8 cellular contexts compared by ENCODE assay signal in genomic region chr15:99732711-99733267, GRCh38. TPM values are rescaled to one million over a fixed set of nuclear protein-coding genes. Genes with fewer than 3 reads are reported as not detected.
DNase-seq lines count a peak whose midpoint lies in the region; ATAC-seq and TF ChIP-seq lines count a peak whose summit lies in the region.

No MANE protein-coding gene starts in this region.

- no peaks in the 10 kb centered on the region for H3K9me3 ChIP-seq in NT2/D1 (ENCODE audit: insufficient read depth, low read length)
- no peaks in the 10 kb centered on the region for H3K9me3 ChIP-seq in ectodermal cell (ENCODE audit: control insufficient read depth, low read length)
- no peaks in the 10 kb centered on the region for H3K9me3 ChIP-seq in vagina

- no peak for TF ChIP-seq POLR2A in vagina (IDR thresholded peaks at IDR 0.05)

- WGBS in ectodermal cell, 2 experiments = 0 to 1% methylated on average over 49 of the region's 49 CpGs

- H3K27me3 ChIP-seq in NT2/D1 (ENCODE audit: insufficient read depth, insufficient read length) (peaks cover 11% of the 10 kb centered on the region), ectodermal cell (ENCODE audit: control insufficient read depth, insufficient read depth, low read length, poor library complexity, severe bottlenecking) (peaks cover 19% of the 10 kb centered on the region), vagina (no peaks in the 10 kb centered on the region)

- in situ Hi-C loops in ACHN (cut with HindIII; ENCODE audit: low pct_ligation_motif_present, low pct_unique_long_range_greater_than_20kb, low sequenced_read_pairs) = no loop called here

- H3K4me3 ChIP-seq in NT2/D1 (ENCODE audit: insufficient read length, low read depth) (peak overlapping the region; percentile 76), ectodermal cell (ENCODE audit: insufficient read depth, low read depth, low read length) (peak overlapping the region; percentile 83), vagina (peak overlapping the region; percentile 86 to 94)

- DNase-seq in NCI-H2227 (lab: John Stamatoyannopoulos, UW; ENCODE audit: unreplicated experiment) (peak; percentile 53), NCI-H2227 treated with DMSO at 0.1 percent for 48 hours (lab: John Stamatoyannopoulos, UW) (no peak), NT2/D1 (ENCODE audit: low read depth, low spot score) (no peak), mucosa of gallbladder (ENCODE audit: low spot score) (peak; percentile 29), vagina (ENCODE audit: extremely low spot score in 2 of 2) (no peak), ACHN (no peak)

- H3K27ac ChIP-seq in ectodermal cell (ENCODE audit: insufficient read depth, low read depth, low read length, poor library complexity, severe bottlenecking) (no peak overlapping the region), vagina (peak overlapping the region; percentile 90)

- H3K36me3 ChIP-seq in NT2/D1 (ENCODE audit: insufficient read depth, insufficient read length, low read length) = peaks cover 24% of the 10 kb centered on the region
- peaks cover 11% of the 10 kb centered on the region for H3K36me3 ChIP-seq in ectodermal cell (ENCODE audit: control insufficient read depth, insufficient read depth, low read length)
- peaks cover 0 to 8% of the 10 kb centered on the region in 2 donors for H3K36me3 ChIP-seq in vagina

- peak; percentile 29 for ATAC-seq in HG02571 (IDR thresholded peaks at IDR 0.05; ENCODE audit: unreplicated experiment)

- H3K9ac ChIP-seq in NT2/D1 (ENCODE audit: insufficient read length, low read depth) = peak overlapping the region; percentile 79

- H3K4me1 ChIP-seq in NT2/D1 (ENCODE audit: insufficient read depth, insufficient read length) = no peaks in the 10 kb centered on the region
- peaks cover 8% of the 10 kb centered on the region for H3K4me1 ChIP-seq in ectodermal cell (ENCODE audit: control insufficient read depth, insufficient read depth, low read length)
- H3K4me1 ChIP-seq in vagina = peaks cover 17% of the 10 kb centered on the region

- no peak for TF ChIP-seq CTCF in vagina (IDR thresholded peaks at IDR 0.05)

- intact Hi-C loops in vagina (cut with DNase I) = no loop called here

RNA-seq across cellular contexts. Expression of gene LYSMD4, which starts 0.4 kb away (rescaled TPM):
- polyA plus RNA-seq in ectodermal cell (2013, experiment 1 of 4) = 16.8 TPM
- 18.4 TPM for polyA plus RNA-seq in ectodermal cell (2013, experiment 2 of 4)
- polyA plus RNA-seq in ectodermal cell (2013, experiment 3 of 4) = 13.8 TPM
- polyA plus RNA-seq in ectodermal cell (2013, experiment 4 of 4) = 14.8 TPM
- 11.6 TPM for total RNA-seq in mucosa of gallbladder
- total RNA-seq in vagina = 14.7 TPM

Comparison
In these comparisons a context has a peak if more than half of its experiments do, and no peak if none do; other contexts are left out.
1. DNase-seq: peak in NCI-H2227 (single experiment) and mucosa of gallbladder (single experiment); none in NCI-H2227 treated with DMSO at 0.1 percent for 48 hours (single experiment), NT2/D1 (single experiment), vagina (0 of 2) and ACHN (single experiment).
2. Peak in every context shown above with its lines, with median percentiles within 50 percentile points of each other: H3K4me3 ChIP-seq.